12 cellular contexts compared by ENCODE assay signal in the genomic region with DNA sequence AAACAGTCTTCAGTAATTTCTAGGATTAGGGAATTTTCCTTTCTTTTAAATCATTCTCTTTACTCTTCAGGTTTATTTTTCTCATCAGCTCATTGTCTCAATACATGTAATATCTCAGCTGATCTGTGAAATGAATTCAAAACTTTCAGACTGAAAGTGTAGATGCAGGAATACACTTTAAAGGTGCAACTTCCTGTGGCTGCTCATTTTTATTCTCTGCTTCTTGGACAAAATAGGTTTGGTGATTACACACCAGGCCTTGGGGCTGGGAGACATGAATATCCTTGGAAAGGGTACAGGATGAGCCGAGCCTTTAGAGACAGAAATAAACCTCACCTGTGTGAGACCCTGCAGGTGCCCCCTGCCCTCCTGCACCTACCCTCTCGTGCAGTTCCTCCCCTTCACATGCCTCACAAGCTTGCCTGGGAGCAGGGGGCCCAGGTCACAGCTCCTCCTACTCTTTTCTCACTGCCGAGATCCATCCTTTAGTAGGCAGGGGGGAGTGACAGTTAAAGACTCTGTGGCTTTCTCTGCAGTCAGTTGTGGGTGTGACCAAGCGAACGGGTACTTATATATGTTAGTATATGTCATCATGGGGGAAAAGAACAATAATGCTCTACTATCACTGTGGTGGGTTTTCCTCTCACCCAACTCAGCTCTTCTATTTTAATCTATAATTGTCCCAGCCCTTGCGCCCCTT. TPM values are rescaled to one million over a fixed set of nuclear protein-coding genes. Genes with fewer than 3 reads are reported as not detected.
DNase-seq lines count a peak whose midpoint lies in the region; ATAC-seq and TF ChIP-seq lines count a peak whose summit lies in the region.
"Had no signal": no experiment of that assay in that cellular context is flagged by ENCODE, and none has a peak within 500 bp of the region (broad histone marks: within the 10 kb centered on the region; RNA-seq: fewer than 3 reads in every experiment).

No MANE protein-coding gene starts in this region.

- peaks cover 8% of the 10 kb centered on the region for H3K9me3 Mint-ChIP-seq in CD4-positive, alpha-beta T cell
- H3K9me3 Mint-ChIP-seq in GM23338, result peaks cover 14% of the 10 kb centered on the region
- peaks cover 14% of the 10 kb centered on the region for H3K9me3 Mint-ChIP-seq in activated CD4-positive, alpha-beta memory T cell treated with anti-CD3 and anti-CD28 coated beads, Interleukin-2, amount 10 ng/mL, durations not matched to agents 7 days and 5 days

- no peaks in the 10 kb centered on the region for H3K9me3 ChIP-seq in CD4-positive, alpha-beta T cell (ENCODE audit: control insufficient read depth, low read length)
- H3K9me3 ChIP-seq in lower lobe of right lung, result no peaks in the 10 kb centered on the region

- H3K4me3 ChIP-seq in GM23338 (no peak overlapping the region), lower lobe of right lung (no peak overlapping the region)
- H3K4me3 ChIP-seq: BLaER1 had no signal

- no peak overlapping the region for H3K4me2 ChIP-seq in GM23338
- H3K4me2 ChIP-seq: BLaER1 had no signal

- ATAC-seq in CD4-positive, alpha-beta T cell (ENCODE audit: poor library complexity), result peak; percentile 83
- ATAC-seq in GM23338, result peak; percentile 87
- peak; percentile 35 to 61 for ATAC-seq in lower lobe of right lung
- no peak for ATAC-seq in left lobe of liver
- ATAC-seq: HCT116 had no signal

- CTCF ChIA-PET in CD4-positive, alpha-beta T cell (lab: Charles Lee), result interaction anchor here (0.6 kb wide), 1 partner anchor 17 kb away, joined by 3 read pairs; no protein-coding TSS in a partner anchor
- CTCF ChIA-PET in activated CD4-positive, alpha-beta memory T cell treated with anti-CD3 and anti-CD28 coated beads, Interleukin-2, amount 10 ng/mL, durations not matched to agents 7 days and 5 days (lab: Charles Lee), result interaction anchor here (1.1 to 1.9 kb wide), 4 partner anchors 10 to 177 kb away, joined by 3 to 5 read pairs (median 3); no protein-coding TSS in a partner anchor

- DNase-seq in CD4-positive, alpha-beta T cell, result peak in 1 of 10 experiments; percentile 9
- DNase-seq in GM23338 (ENCODE audit: low spot score), result peak; percentile 25
- DNase-seq in activated CD4-positive, alpha-beta memory T cell treated with anti-CD3 and anti-CD28 coated beads, Interleukin-2, amount 10 ng/mL, durations not matched to agents 7 days and 5 days, result peak; percentile 59
- no peak for DNase-seq in lower lobe of right lung
- no peak for DNase-seq in left lobe of liver (ENCODE audit: low spot score)
- no peak for DNase-seq in NCI-H1092 (lab: John Stamatoyannopoulos, UW)
- no peak for DNase-seq in NCI-H1048 (lab: John Stamatoyannopoulos, UW)
- DNase-seq in NCI-H2171 (lab: John Stamatoyannopoulos, UW), result no peak
- DNase-seq: NCI-H446 had no signal

- no peaks in the 10 kb centered on the region for H3K27me3 ChIP-seq in CD4-positive, alpha-beta T cell (ENCODE audit: control insufficient read depth, insufficient read depth, low read length)
- H3K27me3 ChIP-seq in GM23338 (ENCODE audit: insufficient read depth) (no peaks in the 10 kb centered on the region), lower lobe of right lung (ENCODE audit: low read depth) (no peaks in the 10 kb centered on the region)
- H3K27me3 ChIP-seq: BLaER1 had no signal

- H3K79me2 ChIP-seq in GM23338 (replicated peaks; ENCODE audit: insufficient read depth), result no peaks in the 10 kb centered on the region

- no peaks in the 10 kb centered on the region for H3K27me3 Mint-ChIP-seq in CD4-positive, alpha-beta T cell
- H3K27me3 Mint-ChIP-seq in GM23338 (ENCODE audit: insufficient read depth, low read depth, poor library complexity), result no peaks in the 10 kb centered on the region
- no peaks in the 10 kb centered on the region for H3K27me3 Mint-ChIP-seq in activated CD4-positive, alpha-beta memory T cell treated with anti-CD3 and anti-CD28 coated beads, Interleukin-2, amount 10 ng/mL, durations not matched to agents 7 days and 5 days

- intact Hi-C loops in CD4-positive, alpha-beta T cell (cut with DNase I, micrococcal nuclease), result loop anchor here in 1 of 2 experiments (5.0 kb wide), 1 partner anchor 33 kb away; no protein-coding TSS in a partner anchor
- intact Hi-C loops in lower lobe of right lung (cut with DNase I), result no loop called here

- no peaks in the 10 kb centered on the region for H3F3A ChIP-seq in GM23338 (replicated peaks; ENCODE audit: low read depth)

- H3K36me3 Mint-ChIP-seq in CD4-positive, alpha-beta T cell (ENCODE audit: low read depth), result no peaks in the 10 kb centered on the region
- H3K36me3 Mint-ChIP-seq in GM23338 (ENCODE audit: low read depth), result peaks cover 8% of the 10 kb centered on the region; the same call in 2 of the 3 replicates
- H3K36me3 Mint-ChIP-seq in activated CD4-positive, alpha-beta memory T cell treated with anti-CD3 and anti-CD28 coated beads, Interleukin-2, amount 10 ng/mL, durations not matched to agents 7 days and 5 days (ENCODE audit: low read depth), result peaks cover 24% of the 10 kb centered on the region

- H3K4me1 ChIP-seq in GM23338 (ENCODE audit: insufficient read depth), result peaks cover 15% of the 10 kb centered on the region; the same call in 1 of the 2 replicates
- peaks cover 7% of the 10 kb centered on the region for H3K4me1 ChIP-seq in lower lobe of right lung
- H3K4me1 ChIP-seq: BLaER1 had no signal

- TF ChIP-seq CTCF in CD4-positive, alpha-beta T cell (IDR thresholded peaks at IDR 0.05), result no peak
- TF ChIP-seq CTCF in GM23338 (conservative IDR thresholded peaks at IDR 0.05; ENCODE audit: low read depth in 2 of 2) (no peak), lower lobe of right lung (IDR thresholded peaks at IDR 0.05) (no peak)

- H3K27ac ChIP-seq in CD4-positive, alpha-beta T cell (ENCODE audit: low read depth, low read length), result peak overlapping the region; percentile 25
- H3K27ac ChIP-seq in GM23338 (ENCODE audit: low read depth) (no peak overlapping the region), lower lobe of right lung (no peak overlapping the region)
- H3K27ac ChIP-seq: BLaER1 had no signal

- H3K4me3 Mint-ChIP-seq in CD4-positive, alpha-beta T cell, result peak overlapping the region; percentile 32
- H3K4me3 Mint-ChIP-seq in GM23338, result no peak overlapping the region
- peak overlapping the region; percentile 55 for H3K4me3 Mint-ChIP-seq in activated CD4-positive, alpha-beta memory T cell treated with anti-CD3 and anti-CD28 coated beads, Interleukin-2, amount 10 ng/mL, durations not matched to agents 7 days and 5 days

- H3K36me3 ChIP-seq in GM23338 (ENCODE audit: insufficient read depth) (0 out of 2 replicates have a peak, but pooled peaks cover 3% of the 10 kb centered on the region), lower lobe of right lung (no peaks in the 10 kb centered on the region)
- H3K36me3 ChIP-seq: BLaER1 had no signal

- H3K9me2 ChIP-seq in GM23338 (ENCODE audit: insufficient read depth), result peaks cover 3% of the 10 kb centered on the region; the same call in 1 of the 2 replicates

- H3K4me1 Mint-ChIP-seq in CD4-positive, alpha-beta T cell (ENCODE audit: low read depth), result peaks cover 61% of the 10 kb centered on the region
- H3K4me1 Mint-ChIP-seq in GM23338, result peaks cover 14% of the 10 kb centered on the region
- peaks cover 51% of the 10 kb centered on the region for H3K4me1 Mint-ChIP-seq in activated CD4-positive, alpha-beta memory T cell treated with anti-CD3 and anti-CD28 coated beads, Interleukin-2, amount 10 ng/mL, durations not matched to agents 7 days and 5 days

- peak overlapping the region; percentile 11; the same call in 1 of the 2 replicates for H2AFZ ChIP-seq in GM23338

- H3K27ac Mint-ChIP-seq in CD4-positive, alpha-beta T cell, result peak overlapping the region; percentile 79
- H3K27ac Mint-ChIP-seq in GM23338, result no peak overlapping the region
- peak overlapping the region; percentile 85 for H3K27ac Mint-ChIP-seq in activated CD4-positive, alpha-beta memory T cell treated with anti-CD3 and anti-CD28 coated beads, Interleukin-2, amount 10 ng/mL, durations not matched to agents 7 days and 5 days

- no peaks in the 10 kb centered on the region for H4K20me1 ChIP-seq in GM23338 (replicated peaks; ENCODE audit: insufficient read depth)
- H4K20me1 ChIP-seq: BLaER1 had no signal

- POLR2A ChIA-PET in CD4-positive, alpha-beta T cell (lab: Charles Lee), result interaction anchor here (0.9 to 3.1 kb wide), 4 partner anchors 8 to 76 kb away, joined by 3 to 22 read pairs (median 4); no protein-coding TSS in a partner anchor
- POLR2A ChIA-PET in activated CD4-positive, alpha-beta memory T cell treated with anti-CD3 and anti-CD28 coated beads, Interleukin-2, amount 10 ng/mL, durations not matched to agents 7 days and 5 days (lab: Charles Lee), result interaction anchor here (0.7 to 3.1 kb wide), 11 partner anchors 11 to 177 kb away, joined by 3 to 31 read pairs (median 3); no protein-coding TSS in a partner anchor

TF ChIP-seq in GM23338, 12 proteins besides CTCF, POLR2A, EP300 and RAD21 (continues in another document):
- TF ChIP-seq, protein P1, sequence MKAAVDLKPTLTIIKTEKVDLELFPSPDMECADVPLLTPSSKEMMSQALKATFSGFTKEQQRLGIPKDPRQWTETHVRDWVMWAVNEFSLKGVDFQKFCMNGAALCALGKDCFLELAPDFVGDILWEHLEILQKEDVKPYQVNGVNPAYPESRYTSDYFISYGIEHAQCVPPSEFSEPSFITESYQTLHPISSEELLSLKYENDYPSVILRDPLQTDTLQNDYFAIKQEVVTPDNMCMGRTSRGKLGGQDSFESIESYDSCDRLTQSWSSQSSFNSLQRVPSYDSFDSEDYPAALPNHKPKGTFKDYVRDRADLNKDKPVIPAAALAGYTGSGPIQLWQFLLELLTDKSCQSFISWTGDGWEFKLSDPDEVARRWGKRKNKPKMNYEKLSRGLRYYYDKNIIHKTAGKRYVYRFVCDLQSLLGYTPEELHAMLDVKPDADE (IDR thresholded peaks at IDR 0.05), result no peak
- TF ChIP-seq POLR2AphosphoS5 (IDR thresholded peaks at IDR 0.05; ENCODE audit: low read depth) (no peak), ZNF114 (CRISPR knock-in tag; IDR thresholded peaks at IDR 0.05) (no peak), JUNB (IDR thresholded peaks at IDR 0.05; ENCODE audit: unreplicated experiment) (no peak), STAT1 (IDR thresholded peaks at IDR 0.05; ENCODE audit: unreplicated experiment) (no peak), ZNF331 (CRISPR knock-in tag; IDR thresholded peaks at IDR 0.05; ENCODE audit: low read depth) (no peak)

RNA-seq across cellular contexts. Expression of a gene that starts 23.6 kb away (rescaled TPM):
- total RNA-seq in CD4-positive, alpha-beta T cell, result not detected
- total RNA-seq in GM23338 (2014; rRNA removed; shearing (Covaris generic)), result not detected in 2 replicates
- not detected in 2 replicates for polyA plus RNA-seq in GM23338 (2016; fragmentation: Nextera tagmentation; extraction: Ambion mirVana)
- not detected for total RNA-seq in activated CD4-positive, alpha-beta memory T cell treated with anti-CD3 and anti-CD28 coated beads, Interleukin-2, amount 10 ng/mL, durations not matched to agents 7 days and 5 days
- total RNA-seq in lower lobe of right lung, result 2.0 TPM
- total RNA-seq in left lobe of liver, result not detected
- total RNA-seq: fibroblast of villous mesenchyme had no signal

RNA-seq across cellular contexts. Expression of a gene that starts 56.2 kb away (rescaled TPM):
- total RNA-seq in CD4-positive, alpha-beta T cell, result under 1 TPM; 0.22 to 0.38 TPM
- not detected in 2 replicates for total RNA-seq in GM23338 (2014; rRNA removed; shearing (Covaris generic))
- polyA plus RNA-seq in GM23338 (2016; fragmentation: Nextera tagmentation; extraction: Ambion mirVana), result 0.24 and 0.89 TPM in 2 replicates
- under 1 TPM in 1 of 2 experiments, not detected in 1; 0.33 TPM for total RNA-seq in activated CD4-positive, alpha-beta memory T cell treated with anti-CD3 and anti-CD28 coated beads, Interleukin-2, amount 10 ng/mL, durations not matched to agents 7 days and 5 days
- 1.2 TPM for total RNA-seq in lower lobe of right lung
- total RNA-seq in left lobe of liver, result 0.13 TPM
- total RNA-seq: fibroblast of villous mesenchyme had no signal

Comparison
In these comparisons a context has a peak if more than half of its experiments do, and no peak if none do; other contexts are left out.
1. DNase-seq: peak in GM23338 (single experiment) and activated CD4-positive, alpha-beta memory T cell treated with anti-CD3 and anti-CD28 coated beads, Interleukin-2, amount 10 ng/mL, durations not matched to agents 7 days and 5 days (single experiment); none in lower lobe of right lung (single experiment), left lobe of liver (single experiment), NCI-H1092 (single experiment), NCI-H1048 (single experiment) and NCI-H2171 (single experiment).